ENCODE assay signal across 8 cellular contexts in genomic region chr4:113685157-113685556, GRCh38.
DNase-seq lines count a peak whose midpoint lies in the region; ATAC-seq and TF ChIP-seq lines count a peak whose summit lies in the region.
"Not testable (repeated sequence)": the region's sequence is repeated elsewhere in the genome, so short reads cannot be mapped to it uniquely, and the experiment has no call there.

No MANE protein-coding gene starts in this region.

- not testable (repeated sequence) for H2AK5ac ChIP-seq in mesenchymal stem cell (ENCODE audit: low read length, severe bottlenecking)

- CTCF ChIA-PET in CD4-positive, alpha-beta T cell (lab: Charles Lee), result interaction anchor here (1.0 to 1.1 kb wide), 2 partner anchors 35 to 137 kb away, joined by 3 to 5 read pairs; no protein-coding TSS in a partner anchor
- CTCF ChIA-PET in OCI-LY7 (lab: Charles Lee; ENCODE audit: unreplicated experiment), result not testable (repeated sequence)

- H3K27ac ChIP-seq in CD4-positive, alpha-beta T cell (ENCODE audit: low read depth, low read length), result peak overlapping the region; percentile 10
- H3K27ac ChIP-seq in OCI-LY7 (ENCODE audit: low read depth, low read length, poor library complexity, severe bottlenecking) (peak overlapping the region; percentile 89), adrenal gland (peak overlapping the region in 3 of 5 donors; percentile 32 to 50 (median 46)), gastroesophageal sphincter (peak overlapping the region in 3 of 4 donors; percentile 60 to 69 (median 67)), sigmoid colon (peak overlapping the region; percentile 46 to 77 (median 70)), tibial artery (peak overlapping the region; percentile 54 to 69)
- not testable (repeated sequence) for H3K27ac ChIP-seq in mesenchymal stem cell (ENCODE audit: low read length, poor library complexity, severe bottlenecking)

- not testable (repeated sequence) for H2AFZ ChIP-seq in OCI-LY7 (ENCODE audit: low read length); mesenchymal stem cell (ENCODE audit: low read depth, low read length)

- not testable (repeated sequence) for H3K27me3 Mint-ChIP-seq in CD4-positive, alpha-beta T cell; activated T-cell treated with anti-CD3 and anti-CD28 coated beads, Interleukin-2, amount 50 U/mL, for 24 hours

- H3K79me2 ChIP-seq in OCI-LY7 (ENCODE audit: insufficient read depth, low read depth, low read length), result peaks cover 86% of the 10 kb centered on the region

- peaks cover 58% of the 10 kb centered on the region for H3K4me1 Mint-ChIP-seq in CD4-positive, alpha-beta T cell (ENCODE audit: low read depth)
- H3K4me1 Mint-ChIP-seq in activated T-cell treated with anti-CD3 and anti-CD28 coated beads, Interleukin-2, amount 50 U/mL, for 24 hours (ENCODE audit: low read depth), result peaks cover 83% of the 10 kb centered on the region

- not testable (repeated sequence) for TF ChIP-seq CTCF in CD4-positive, alpha-beta T cell (IDR thresholded peaks at IDR 0.05); OCI-LY7 (conservative IDR thresholded peaks at IDR 0.05; ENCODE audit: low read length); adrenal gland (IDR thresholded peaks at IDR 0.05); gastroesophageal sphincter (IDR thresholded peaks at IDR 0.05); sigmoid colon (IDR thresholded peaks at IDR 0.05); tibial artery (IDR thresholded peaks at IDR 0.05)

- not testable (repeated sequence) for ATAC-seq in CD4-positive, alpha-beta T cell (ENCODE audit: poor library complexity); gastroesophageal sphincter

- TF ChIP-seq EP300 in gastroesophageal sphincter (IDR thresholded peaks at IDR 0.05); sigmoid colon (IDR thresholded peaks at IDR 0.05): not testable (repeated sequence)

- not testable (repeated sequence) for H4K20me1 ChIP-seq in OCI-LY7 (ENCODE audit: insufficient read depth, low read length)

- peak overlapping the region; percentile 71 for H3K4me2 ChIP-seq in OCI-LY7 (ENCODE audit: low read length)
- H3K4me2 ChIP-seq in mesenchymal stem cell (ENCODE audit: low read length, poor library complexity, severe bottlenecking), result not testable (repeated sequence)

- not testable (repeated sequence) for DNase-seq in CD4-positive, alpha-beta T cell; OCI-LY7 (ENCODE audit: low spot score); activated T-cell treated with anti-CD3 and anti-CD28 coated beads, Interleukin-2, amount 50 U/mL, for 24 hours; adrenal gland; mesenchymal stem cell; sigmoid colon; tibial artery

- POLR2A ChIA-PET in CD4-positive, alpha-beta T cell (lab: Charles Lee), result interaction anchor here (1.4 kb wide), 1 partner anchor 12 kb away, joined by 3 read pairs; no protein-coding TSS in a partner anchor
- POLR2A ChIA-PET in OCI-LY7 (lab: Charles Lee), result interaction anchor here (0.6 to 1.7 kb wide), 4 partner anchors 14 to 130 kb away, joined by 3 to 5 read pairs (median 4); no protein-coding TSS in a partner anchor

- H3K79me1 ChIP-seq in mesenchymal stem cell (replicated peaks; ENCODE audit: low read length, poor library complexity, severe bottlenecking), result peaks cover 12% of the 10 kb centered on the region

- peak overlapping the region; percentile 62 for H3K9ac ChIP-seq in mesenchymal stem cell (ENCODE audit: low read length)

- not testable (repeated sequence) for H3K27me3 ChIP-seq in CD4-positive, alpha-beta T cell (ENCODE audit: control insufficient read depth, insufficient read depth, low read length); adrenal gland; gastroesophageal sphincter; mesenchymal stem cell (ENCODE audit: control insufficient read depth in 1 of 2, insufficient read depth in 1 of 2, low read length in 2 of 2); sigmoid colon; tibial artery

- H4K91ac ChIP-seq in mesenchymal stem cell (ENCODE audit: low read length), result not testable (repeated sequence)

- H3K9me2 ChIP-seq in OCI-LY7 (ENCODE audit: insufficient read depth, low read length), result not testable (repeated sequence)

- H4K8ac ChIP-seq in mesenchymal stem cell (ENCODE audit: low read length), result not testable (repeated sequence)

- H3K9me3 ChIP-seq in CD4-positive, alpha-beta T cell (ENCODE audit: control insufficient read depth, low read length); adrenal gland (replicated peaks in 1 of 3); gastroesophageal sphincter; mesenchymal stem cell (ENCODE audit: control insufficient read depth, low read length); sigmoid colon; tibial artery: not testable (repeated sequence)
- peaks cover 31% of the 10 kb centered on the region for H3K9me3 ChIP-seq in OCI-LY7 (ENCODE audit: low read length)

- H3K4ac ChIP-seq in mesenchymal stem cell (ENCODE audit: low read depth in 1 of 2, low read length in 2 of 2), result not testable (repeated sequence)

- intact Hi-C loops in CD4-positive, alpha-beta T cell (cut with DNase I, micrococcal nuclease), result loop anchor here in 1 of 2 experiments (5.0 kb wide), 1 partner anchor 77 kb away; the partner anchor contains the start of gene CAMK2D
- intact Hi-C loops in OCI-LY7 (cut with micrococcal nuclease; ENCODE audit: unreplicated experiment), result not testable (repeated sequence)
- intact Hi-C loops in adrenal gland (cut with DNase I) (loop anchor here in 1 of 2 donors (10.0 kb wide), 2 partner anchors 70 to 140 kb away; no protein-coding TSS in a partner anchor), sigmoid colon (cut with DNase I) (loop anchor here (5.0 kb wide), 1 partner anchor 77 kb away; the partner anchor contains the start of gene CAMK2D), tibial artery (cut with DNase I; ENCODE audit: low total_unique reads) (loop anchor here (2.0 kb wide), 1 partner anchor 76 kb away; the partner anchor contains the start of gene CAMK2D)

- H3K23ac ChIP-seq in mesenchymal stem cell (ENCODE audit: low read length in 2 of 2), result not testable (repeated sequence)

- not testable (repeated sequence) for H3K14ac ChIP-seq in mesenchymal stem cell (ENCODE audit: low read length in 2 of 2)

- H3K4me1 ChIP-seq in OCI-LY7 (ENCODE audit: insufficient read depth, low read length, poor library complexity, severe bottlenecking), result peaks cover 57% of the 10 kb centered on the region
- H3K4me1 ChIP-seq in adrenal gland (replicated peaks in 1 of 2), result peaks cover 0 to 15% of the 10 kb centered on the region in 2 donors
- peaks cover 0 to 39% (median 16%) of the 10 kb centered on the region in 3 donors for H3K4me1 ChIP-seq in gastroesophageal sphincter
- not testable (repeated sequence) for H3K4me1 ChIP-seq in mesenchymal stem cell (ENCODE audit: control insufficient read depth, insufficient read depth, low read depth, low read length)
- peaks cover 0 to 46% (median 39%) of the 10 kb centered on the region in 4 donors for H3K4me1 ChIP-seq in sigmoid colon
- H3K4me1 ChIP-seq in tibial artery, result peaks cover 0 to 74% (median 17%) of the 10 kb centered on the region in 4 donors

- not testable (repeated sequence) for BruUV-seq in OCI-LY7 (replicated peaks; lab: Mats Ljungman, UMichigan)

- 85 to 100% (median 97%) methylated on average over 4 of the region's 4 CpGs for WGBS in adrenal gland, 4 donors
- WGBS in gastroesophageal sphincter (ENCODE audit: low coverage in 1 of 2), 2 donors, result 80 to 100% methylated on average over 1 to 4 of the region's 4 CpGs
- 100% methylated on average over 2 of the region's 4 CpGs for WGBS in mesenchymal stem cell
- WGBS in sigmoid colon, 2 donors, result 98 to 99% methylated on average over 4 of the region's 4 CpGs

- not testable (repeated sequence) for H2BK12ac ChIP-seq in mesenchymal stem cell (ENCODE audit: low read length in 2 of 2)

- H2BK5ac ChIP-seq in mesenchymal stem cell (ENCODE audit: low read depth, low read length, poor library complexity, severe bottlenecking), result not testable (repeated sequence)

- not testable (repeated sequence) for H3K4me3 ChIP-seq in OCI-LY7 (ENCODE audit: low read depth, low read length, poor library complexity, severe bottlenecking); adrenal gland; gastroesophageal sphincter; mesenchymal stem cell (ENCODE audit: insufficient read depth in 1 of 2, low read depth in 1 of 2, low read length in 2 of 2); sigmoid colon; tibial artery

- H3K36me3 ChIP-seq in OCI-LY7 (ENCODE audit: insufficient read depth, low read length) (peaks cover 73% of the 10 kb centered on the region), mesenchymal stem cell (ENCODE audit: control insufficient read depth in 1 of 2, insufficient read depth in 2 of 2, low read depth in 1 of 2, low read length in 2 of 2) (peaks cover 0 to 73% of the 10 kb centered on the region in 2 experiments)
- H3K36me3 ChIP-seq in adrenal gland (replicated peaks in 1 of 2); gastroesophageal sphincter; sigmoid colon; tibial artery: not testable (repeated sequence)

- not testable (repeated sequence) for H3K18ac ChIP-seq in mesenchymal stem cell (ENCODE audit: low read depth in 1 of 2, low read length in 2 of 2)

- H3K36me3 Mint-ChIP-seq in CD4-positive, alpha-beta T cell (ENCODE audit: low read depth), result not testable (repeated sequence)
- H3K36me3 Mint-ChIP-seq in activated T-cell treated with anti-CD3 and anti-CD28 coated beads, Interleukin-2, amount 50 U/mL, for 24 hours (ENCODE audit: low read depth), result peaks cover 87% of the 10 kb centered on the region

- not testable (repeated sequence) for H2BK15ac ChIP-seq in mesenchymal stem cell (ENCODE audit: low read depth, poor library complexity, severe bottlenecking)

- peak overlapping the region; percentile 87 for H3K27ac Mint-ChIP-seq in CD4-positive, alpha-beta T cell
- H3K27ac Mint-ChIP-seq in activated T-cell treated with anti-CD3 and anti-CD28 coated beads, Interleukin-2, amount 50 U/mL, for 24 hours, result peak overlapping the region; percentile 97

- not testable (repeated sequence) for TF ChIP-seq POLR2A in adrenal gland (IDR thresholded peaks at IDR 0.05); gastroesophageal sphincter (IDR thresholded peaks at IDR 0.05); sigmoid colon (IDR thresholded peaks at IDR 0.05)

- H2BK120ac ChIP-seq in mesenchymal stem cell (ENCODE audit: low read depth, low read length), result not testable (repeated sequence)

- H3K4me3 Mint-ChIP-seq in CD4-positive, alpha-beta T cell, result not testable (repeated sequence)
- H3K4me3 Mint-ChIP-seq in activated T-cell treated with anti-CD3 and anti-CD28 coated beads, Interleukin-2, amount 50 U/mL, for 24 hours, result peak overlapping the region; percentile 31

- H3K9me3 Mint-ChIP-seq in CD4-positive, alpha-beta T cell, result not testable (repeated sequence)
- H3K9me3 Mint-ChIP-seq in activated T-cell treated with anti-CD3 and anti-CD28 coated beads, Interleukin-2, amount 50 U/mL, for 24 hours, result peaks cover 12% of the 10 kb centered on the region
